In the genomic region with DNA sequence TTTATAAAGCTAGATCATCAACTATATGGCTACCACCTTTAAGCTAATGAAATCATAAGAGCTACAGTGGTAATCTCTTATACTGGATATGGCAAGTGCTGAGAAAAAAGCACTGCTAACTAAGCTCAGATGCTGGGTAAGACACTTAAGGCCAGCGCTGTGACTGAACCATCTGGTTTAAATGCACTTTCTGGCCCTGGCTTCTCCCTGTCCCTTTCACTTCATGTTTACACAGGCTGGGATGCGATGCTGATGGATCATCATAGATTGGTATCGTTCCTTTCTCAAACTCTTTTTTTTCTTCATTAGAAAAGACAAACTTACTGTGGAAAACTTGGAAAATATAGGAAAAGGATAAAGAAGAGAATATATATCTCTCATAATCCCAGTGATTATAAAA, we compare ENCODE assay signal across 22 cellular contexts. TPM values are rescaled to one million over a fixed set of nuclear protein-coding genes. Genes with fewer than 3 reads are reported as not detected.
A peak's percentile ranks its signal among the peaks of the same experiment; 100 is the strongest.
DNase-seq lines count a peak whose midpoint lies in the region; ATAC-seq and TF ChIP-seq lines count a peak whose summit lies in the region.
"Had no signal": no experiment of that assay in that cellular context is flagged by ENCODE, and none has a peak within 500 bp of the region (broad histone marks: within the 10 kb centered on the region; RNA-seq: fewer than 3 reads in every experiment).

No MANE protein-coding gene starts in this region.

- no peaks in the 10 kb centered on the region for H3K36me3 Mint-ChIP-seq in stimulated activated naive B cell treated with anti-CD40 and anti-IgM and Interleukin-4, amounts not matched to agents 10 μg/mL and 1 μg/mL and 100 μg/mL, for 72 hours
- H3K36me3 Mint-ChIP-seq: CD4-positive, alpha-beta memory T cell had no signal

- peak; percentile 82 for ATAC-seq in SK-N-SH treated with all-trans-retinoic acid at 6 μM for 48 hours
- no peak for ATAC-seq in stimulated activated naive B cell treated with anti-CD40 and anti-IgM and Interleukin-4, amounts not matched to agents 10 μg/mL and 1 μg/mL and 100 μg/mL, for 72 hours (replicated peaks)
- ATAC-seq in aorta (ENCODE audit: low FRiP score): no peak

- no peaks in the 10 kb centered on the region for H3K9me3 ChIP-seq in aorta (ENCODE audit: control insufficient read depth, low read length)
- H3K9me3 ChIP-seq: SJSA1 had no signal

- WGBS in aorta, 2 donors: 82 to 88% methylated on average over 3 of the region's 3 CpGs

- H3K27me3 Mint-ChIP-seq in stimulated activated naive B cell treated with anti-CD40 and anti-IgM and Interleukin-4, amounts not matched to agents 10 μg/mL and 1 μg/mL and 100 μg/mL, for 72 hours: no peaks in the 10 kb centered on the region
- H3K27me3 Mint-ChIP-seq: CD4-positive, alpha-beta memory T cell had no signal

- no peaks in the 10 kb centered on the region for H3K9me3 Mint-ChIP-seq in stimulated activated naive B cell treated with anti-CD40 and anti-IgM and Interleukin-4, amounts not matched to agents 10 μg/mL and 1 μg/mL and 100 μg/mL, for 72 hours
- H3K9me3 Mint-ChIP-seq: CD4-positive, alpha-beta memory T cell; T-helper 1 cell treated with Interleukin-12 subunit alpha and Interleukin-12 subunit beta and Interleukin-4 antibody, amounts not matched to agents 30 μg/mL and 1 μg/mL, for 36 hours had no signal

- DNase-seq in NCI-H510A treated with DMSO at 0.1 percent for 48 hours (lab: John Stamatoyannopoulos, UW) (peak; percentile 39), NCI-H510A (lab: John Stamatoyannopoulos, UW) (no peak), NCI-H524 treated with DMSO at 0.1 percent for 48 hours (lab: John Stamatoyannopoulos, UW) (peak; percentile 20), NCI-H446 treated with DMSO at 0.1 percent for 48 hours (lab: John Stamatoyannopoulos, UW) (no peak), kidney tubule cell (ENCODE audit: low spot score) (no peak), aorta (no peak)
- no peak for DNase-seq in stimulated activated naive B cell treated with anti-CD40 and anti-IgM and Interleukin-4, amounts not matched to agents 10 μg/mL and 1 μg/mL and 100 μg/mL, for 72 hours
- DNase-seq: AML-193; C1 segment of cervical spinal cord; CD4-positive, alpha-beta memory T cell; COR-L47; DMS79; GF-D8; NCI-H1048; NCI-H1436; NCI-H187; NCI-H748 treated with DMSO at 0.1 percent for 48 hours; Right ventricle myocardium superior; RPMI8226 had no signal

- no peak overlapping the region for H3K27ac Mint-ChIP-seq in stimulated activated naive B cell treated with anti-CD40 and anti-IgM and Interleukin-4, amounts not matched to agents 10 μg/mL and 1 μg/mL and 100 μg/mL, for 72 hours
- H3K27ac Mint-ChIP-seq: T-helper 1 cell treated with Interleukin-12 subunit alpha and Interleukin-12 subunit beta and Interleukin-4 antibody, amounts not matched to agents 30 μg/mL and 1 μg/mL, for 36 hours had no signal

- H3K36me3 ChIP-seq in aorta (ENCODE audit: control insufficient read depth in 1 of 2, insufficient read depth in 2 of 2, low read length in 1 of 2): no peaks in the 10 kb centered on the region
- H3K36me3 ChIP-seq: SJSA1 had no signal

- no peaks in the 10 kb centered on the region for H3K27me3 ChIP-seq in aorta (ENCODE audit: control insufficient read depth in 1 of 2, insufficient read depth in 2 of 2, low read length in 1 of 2)
- H3K27me3 ChIP-seq: SJSA1 had no signal

- H3K4me1 ChIP-seq in aorta (ENCODE audit: control insufficient read depth in 1 of 2, insufficient read depth in 2 of 2, low read length in 2 of 2): no peaks in the 10 kb centered on the region
- H3K4me1 ChIP-seq: SJSA1 had no signal

- no peak overlapping the region for H3K4me3 ChIP-seq in aorta (ENCODE audit: low read length in 2 of 2)
- H3K4me3 ChIP-seq: SJSA1 had no signal

- H3K4me1 Mint-ChIP-seq in stimulated activated naive B cell treated with anti-CD40 and anti-IgM and Interleukin-4, amounts not matched to agents 10 μg/mL and 1 μg/mL and 100 μg/mL, for 72 hours: no peaks in the 10 kb centered on the region

- no peak overlapping the region for H3K27ac ChIP-seq in aorta (ENCODE audit: low read depth in 1 of 2, low read length in 2 of 2)
- H3K27ac ChIP-seq: SJSA1 had no signal

- no peak overlapping the region for H3K4me3 Mint-ChIP-seq in stimulated activated naive B cell treated with anti-CD40 and anti-IgM and Interleukin-4, amounts not matched to agents 10 μg/mL and 1 μg/mL and 100 μg/mL, for 72 hours
- H3K4me3 Mint-ChIP-seq: CD4-positive, alpha-beta memory T cell; T-helper 1 cell treated with Interleukin-12 subunit alpha and Interleukin-12 subunit beta and Interleukin-4 antibody, amounts not matched to agents 30 μg/mL and 1 μg/mL, for 36 hours had no signal

- intact Hi-C loops in aorta (cut with DNase I): no loop called here

TF ChIP-seq in SK-N-SH treated with all-trans-retinoic acid at 6 μM for 48 hours, 23 proteins besides CTCF, POLR2A, EP300 and RAD21 (continues in another document):
- TF ChIP-seq BACH2 (CRISPR knock-in tag; IDR thresholded peaks at IDR 0.05; ENCODE audit: borderline replicate concordance) (no peak), TOX (CRISPR knock-in tag; IDR thresholded peaks at IDR 0.05; ENCODE audit: borderline replicate concordance) (no peak), ISL1 (CRISPR knock-in tag; IDR thresholded peaks at IDR 0.05) (peak; percentile 77), ZNF70 (CRISPR knock-in tag; IDR thresholded peaks at IDR 0.05) (no peak), ZC3H10 (CRISPR knock-in tag; IDR thresholded peaks at IDR 0.05) (no peak), ZNF565 (CRISPR knock-in tag; conservative IDR thresholded peaks at IDR 0.05; ENCODE audit: low read depth) (no peak)
- TF ChIP-seq, protein P1, sequence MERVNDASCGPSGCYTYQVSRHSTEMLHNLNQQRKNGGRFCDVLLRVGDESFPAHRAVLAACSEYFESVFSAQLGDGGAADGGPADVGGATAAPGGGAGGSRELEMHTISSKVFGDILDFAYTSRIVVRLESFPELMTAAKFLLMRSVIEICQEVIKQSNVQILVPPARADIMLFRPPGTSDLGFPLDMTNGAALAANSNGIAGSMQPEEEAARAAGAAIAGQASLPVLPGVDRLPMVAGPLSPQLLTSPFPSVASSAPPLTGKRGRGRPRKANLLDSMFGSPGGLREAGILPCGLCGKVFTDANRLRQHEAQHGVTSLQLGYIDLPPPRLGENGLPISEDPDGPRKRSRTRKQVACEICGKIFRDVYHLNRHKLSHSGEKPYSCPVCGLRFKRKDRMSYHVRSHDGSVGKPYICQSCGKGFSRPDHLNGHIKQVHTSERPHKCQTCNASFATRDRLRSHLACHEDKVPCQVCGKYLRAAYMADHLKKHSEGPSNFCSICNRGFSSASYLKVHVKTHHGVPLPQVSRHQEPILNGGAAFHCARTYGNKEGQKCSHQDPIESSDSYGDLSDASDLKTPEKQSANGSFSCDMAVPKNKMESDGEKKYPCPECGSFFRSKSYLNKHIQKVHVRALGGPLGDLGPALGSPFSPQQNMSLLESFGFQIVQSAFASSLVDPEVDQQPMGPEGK (CRISPR knock-in tag; IDR thresholded peaks at IDR 0.05; ENCODE audit: borderline replicate concordance): no peak
- TF ChIP-seq, protein P2, sequence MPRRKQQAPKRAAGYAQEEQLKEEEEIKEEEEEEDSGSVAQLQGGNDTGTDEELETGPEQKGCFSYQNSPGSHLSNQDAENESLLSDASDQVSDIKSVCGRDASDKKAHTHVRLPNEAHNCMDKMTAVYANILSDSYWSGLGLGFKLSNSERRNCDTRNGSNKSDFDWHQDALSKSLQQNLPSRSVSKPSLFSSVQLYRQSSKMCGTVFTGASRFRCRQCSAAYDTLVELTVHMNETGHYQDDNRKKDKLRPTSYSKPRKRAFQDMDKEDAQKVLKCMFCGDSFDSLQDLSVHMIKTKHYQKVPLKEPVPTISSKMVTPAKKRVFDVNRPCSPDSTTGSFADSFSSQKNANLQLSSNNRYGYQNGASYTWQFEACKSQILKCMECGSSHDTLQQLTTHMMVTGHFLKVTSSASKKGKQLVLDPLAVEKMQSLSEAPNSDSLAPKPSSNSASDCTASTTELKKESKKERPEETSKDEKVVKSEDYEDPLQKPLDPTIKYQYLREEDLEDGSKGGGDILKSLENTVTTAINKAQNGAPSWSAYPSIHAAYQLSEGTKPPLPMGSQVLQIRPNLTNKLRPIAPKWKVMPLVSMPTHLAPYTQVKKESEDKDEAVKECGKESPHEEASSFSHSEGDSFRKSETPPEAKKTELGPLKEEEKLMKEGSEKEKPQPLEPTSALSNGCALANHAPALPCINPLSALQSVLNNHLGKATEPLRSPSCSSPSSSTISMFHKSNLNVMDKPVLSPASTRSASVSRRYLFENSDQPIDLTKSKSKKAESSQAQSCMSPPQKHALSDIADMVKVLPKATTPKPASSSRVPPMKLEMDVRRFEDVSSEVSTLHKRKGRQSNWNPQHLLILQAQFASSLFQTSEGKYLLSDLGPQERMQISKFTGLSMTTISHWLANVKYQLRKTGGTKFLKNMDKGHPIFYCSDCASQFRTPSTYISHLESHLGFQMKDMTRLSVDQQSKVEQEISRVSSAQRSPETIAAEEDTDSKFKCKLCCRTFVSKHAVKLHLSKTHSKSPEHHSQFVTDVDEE (CRISPR knock-in tag; IDR thresholded peaks at IDR 0.05): peak; percentile 79
- TF ChIP-seq, protein P3, sequence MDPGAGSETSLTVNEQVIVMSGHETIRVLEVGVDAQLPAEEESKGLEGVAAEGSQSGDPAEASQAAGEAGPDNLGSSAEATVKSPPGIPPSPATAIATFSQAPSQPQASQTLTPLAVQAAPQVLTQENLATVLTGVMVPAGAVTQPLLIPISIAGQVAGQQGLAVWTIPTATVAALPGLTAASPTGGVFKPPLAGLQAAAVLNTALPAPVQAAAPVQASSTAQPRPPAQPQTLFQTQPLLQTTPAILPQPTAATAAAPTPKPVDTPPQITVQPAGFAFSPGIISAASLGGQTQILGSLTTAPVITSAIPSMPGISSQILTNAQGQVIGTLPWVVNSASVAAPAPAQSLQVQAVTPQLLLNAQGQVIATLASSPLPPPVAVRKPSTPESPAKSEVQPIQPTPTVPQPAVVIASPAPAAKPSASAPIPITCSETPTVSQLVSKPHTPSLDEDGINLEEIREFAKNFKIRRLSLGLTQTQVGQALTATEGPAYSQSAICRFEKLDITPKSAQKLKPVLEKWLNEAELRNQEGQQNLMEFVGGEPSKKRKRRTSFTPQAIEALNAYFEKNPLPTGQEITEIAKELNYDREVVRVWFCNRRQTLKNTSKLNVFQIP (CRISPR knock-in tag; IDR thresholded peaks at IDR 0.05; ENCODE audit: borderline replicate concordance, low read depth): no peak

RNA-seq across cellular contexts. Expression of gene KIF24, which starts 52.3 kb away (rescaled TPM):
- total RNA-seq in aorta: under 1 TPM; 0.32 to 0.78 TPM
- under 1 TPM in 1 of 2 donors, not detected in 1; 0.10 TPM for polyA plus RNA-seq in aorta
- polyA plus RNA-seq: CD4-positive, alpha-beta memory T cell had no signal

RNA-seq across cellular contexts. Expression of gene NUDT2, which starts 52.6 kb away (rescaled TPM):
- total RNA-seq in aorta: 10 to 100 TPM; 13.6 to 17.1 TPM
- polyA plus RNA-seq in aorta: 10 to 100 TPM; 27.4 to 38.3 TPM

Comparison
In these comparisons a context has a peak if more than half of its experiments do, and no peak if none do; other contexts are left out.
1. DNase-seq: peak in NCI-H510A treated with DMSO at 0.1 percent for 48 hours (single experiment) and NCI-H524 treated with DMSO at 0.1 percent for 48 hours (single experiment); none in NCI-H510A (single experiment), NCI-H446 treated with DMSO at 0.1 percent for 48 hours (single experiment), kidney tubule cell (single experiment), stimulated activated naive B cell treated with anti-CD40 and anti-IgM and Interleukin-4, amounts not matched to agents 10 μg/mL and 1 μg/mL and 100 μg/mL, for 72 hours (single experiment) and aorta (0 of 2).